ENCODE assay signal across 1 cellular context in the genomic region with DNA sequence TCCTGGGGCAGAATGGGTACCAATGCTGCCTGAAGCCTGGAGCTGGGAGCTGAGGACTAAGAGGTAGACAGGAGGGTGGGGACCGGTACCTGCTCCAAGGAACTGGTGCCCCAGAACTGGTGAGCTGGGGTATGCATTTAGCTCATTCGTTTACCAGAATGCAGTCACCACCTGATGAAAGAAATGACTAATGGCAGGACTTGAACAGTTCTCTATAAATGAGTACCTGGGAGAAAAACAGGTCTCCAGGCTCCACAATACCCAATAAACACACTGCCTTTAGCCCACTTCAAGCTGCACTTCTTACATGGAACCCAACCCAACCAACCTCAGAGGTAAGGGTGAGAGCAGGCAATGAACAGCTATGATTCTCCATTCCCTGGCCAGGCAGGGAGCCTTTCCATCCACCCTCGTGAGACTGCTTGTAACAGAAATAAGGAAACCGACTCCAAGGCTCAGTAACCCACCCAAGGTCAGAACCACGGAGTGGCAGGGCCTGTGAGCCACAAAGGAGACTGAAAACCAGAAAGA.
TF ChIP-seq lines count a peak whose summit lies in the region.

No MANE protein-coding gene starts in this region.

TF ChIP-seq in GM12878, 131 proteins besides CTCF, POLR2A, EP300 and RAD21 (continued from another document):
- TF ChIP-seq POU2F2 (IDR thresholded peaks at IDR 0.05; ENCODE audit: borderline replicate concordance, low read depth, low read length) (0 out of 3 replicates have a peak, but pooled peaks have one; percentile 27), JUNB (IDR thresholded peaks at IDR 0.05) (peak; percentile 75)
- TF ChIP-seq, protein P1, sequence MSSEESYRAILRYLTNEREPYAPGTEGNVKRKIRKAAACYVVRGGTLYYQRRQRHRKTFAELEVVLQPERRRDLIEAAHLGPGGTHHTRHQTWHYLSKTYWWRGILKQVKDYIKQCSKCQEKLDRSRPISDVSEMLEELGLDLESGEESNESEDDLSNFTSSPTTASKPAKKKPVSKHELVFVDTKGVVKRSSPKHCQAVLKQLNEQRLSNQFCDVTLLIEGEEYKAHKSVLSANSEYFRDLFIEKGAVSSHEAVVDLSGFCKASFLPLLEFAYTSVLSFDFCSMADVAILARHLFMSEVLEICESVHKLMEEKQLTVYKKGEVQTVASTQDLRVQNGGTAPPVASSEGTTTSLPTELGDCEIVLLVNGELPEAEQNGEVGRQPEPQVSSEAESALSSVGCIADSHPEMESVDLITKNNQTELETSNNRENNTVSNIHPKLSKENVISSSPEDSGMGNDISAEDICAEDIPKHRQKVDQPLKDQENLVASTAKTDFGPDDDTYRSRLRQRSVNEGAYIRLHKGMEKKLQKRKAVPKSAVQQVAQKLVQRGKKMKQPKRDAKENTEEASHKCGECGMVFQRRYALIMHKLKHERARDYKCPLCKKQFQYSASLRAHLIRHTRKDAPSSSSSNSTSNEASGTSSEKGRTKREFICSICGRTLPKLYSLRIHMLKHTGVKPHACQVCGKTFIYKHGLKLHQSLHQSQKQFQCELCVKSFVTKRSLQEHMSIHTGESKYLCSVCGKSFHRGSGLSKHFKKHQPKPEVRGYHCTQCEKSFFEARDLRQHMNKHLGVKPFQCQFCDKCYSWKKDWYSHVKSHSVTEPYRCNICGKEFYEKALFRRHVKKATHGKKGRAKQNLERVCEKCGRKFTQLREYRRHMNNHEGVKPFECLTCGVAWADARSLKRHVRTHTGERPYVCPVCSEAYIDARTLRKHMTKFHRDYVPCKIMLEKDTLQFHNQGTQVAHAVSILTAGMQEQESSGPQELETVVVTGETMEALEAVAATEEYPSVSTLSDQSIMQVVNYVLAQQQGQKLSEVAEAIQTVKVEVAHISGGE (CRISPR knock-in tag; IDR thresholded peaks at IDR 0.05): no peak
